ENCODE assay signal across 13 cellular contexts in the genomic region with DNA sequence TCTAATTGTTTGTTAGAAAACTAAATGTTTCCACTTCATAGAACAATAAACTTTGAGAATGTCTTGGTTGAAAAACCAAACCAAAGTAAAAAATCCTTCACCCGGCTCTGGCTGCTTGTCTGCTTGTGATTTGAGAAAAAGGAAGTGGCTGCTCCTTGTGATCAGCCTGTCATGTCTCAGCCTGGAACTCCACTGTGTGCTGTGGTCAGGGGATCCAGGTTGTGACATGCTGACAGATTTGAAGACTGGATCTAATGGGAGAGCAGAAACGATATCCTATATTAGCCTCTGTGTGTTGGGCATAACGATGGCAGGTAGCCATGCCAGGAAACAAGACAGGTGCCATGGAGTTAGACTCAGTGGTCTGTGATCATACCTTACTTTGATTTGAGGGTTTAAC. TPM values are rescaled to one million over a fixed set of nuclear protein-coding genes. Genes with fewer than 3 reads are reported as not detected.
DNase-seq lines count a peak whose midpoint lies in the region; ATAC-seq and TF ChIP-seq lines count a peak whose summit lies in the region.
"Had no signal": no experiment of that assay in that cellular context is flagged by ENCODE, and none has a peak within 500 bp of the region (broad histone marks: within the 10 kb centered on the region; RNA-seq: fewer than 3 reads in every experiment).

No MANE protein-coding gene starts in this region.

- H3K27ac ChIP-seq in KOPT-K1 (ENCODE audit: low read depth, low read length, poor library complexity, severe bottlenecking): peak overlapping the region; percentile 39
- peak overlapping the region; percentile 60 for H3K27ac ChIP-seq in VCaP

- ATAC-seq in GM19452 (IDR thresholded peaks at IDR 0.05; ENCODE audit: unreplicated experiment) (no peak), GM18520 (IDR thresholded peaks at IDR 0.05; ENCODE audit: unreplicated experiment) (no peak)
- ATAC-seq: left colon, WTC11 had no signal

- no peak for TF ChIP-seq CTCF in VCaP (conservative IDR thresholded peaks at IDR 0.05)

- DNase-seq in CD1c-positive myeloid dendritic cell (ENCODE audit: extremely low spot score) (peak; percentile 68), myocyte (ENCODE audit: low read depth) (peak; percentile 16), pons (ENCODE audit: low spot score) (no peak), NCI-H187 (lab: John Stamatoyannopoulos, UW) (no peak)
- DNase-seq: cerebellar nuclear complex; left colon; NCI-H1436; stimulated activated CD4-positive, alpha-beta T cell treated with anti-CD3 and anti-CD28 coated beads, Interleukin-4, amount 100 ng/mL, for 1 hour had no signal

- no peaks in the 10 kb centered on the region for H3K9me3 ChIP-seq in KOPT-K1 (ENCODE audit: insufficient read depth, low read length, poor library complexity, severe bottlenecking)

- peaks cover 3% of the 10 kb centered on the region; the same call in 1 of the 2 replicates for H3K36me3 ChIP-seq in KOPT-K1 (ENCODE audit: insufficient read depth, low read length)

RNA-seq across cellular contexts. Expression of gene PEX14, which starts 40.9 kb away (rescaled TPM):
- 11.5 and 15.0 TPM in 2 replicates for total RNA-seq in myocyte
- polyA plus RNA-seq in myocyte (2012): 20.9 TPM

RNA-seq across cellular contexts. Expression of gene DFFA, which starts 43.3 kb away (rescaled TPM):
- total RNA-seq in myocyte: 17.2 and 27.1 TPM in 2 replicates
- polyA plus RNA-seq in myocyte (2012): 27.3 TPM

Comparison
In these comparisons a context has a peak if more than half of its experiments do, and no peak if none do; other contexts are left out.
1. DNase-seq: peak in CD1c-positive myeloid dendritic cell (single experiment) and myocyte (single experiment); none in pons (single experiment) and NCI-H187 (0 of 2).